ENCODE assay signal across 21 cellular contexts in the genomic region with DNA sequence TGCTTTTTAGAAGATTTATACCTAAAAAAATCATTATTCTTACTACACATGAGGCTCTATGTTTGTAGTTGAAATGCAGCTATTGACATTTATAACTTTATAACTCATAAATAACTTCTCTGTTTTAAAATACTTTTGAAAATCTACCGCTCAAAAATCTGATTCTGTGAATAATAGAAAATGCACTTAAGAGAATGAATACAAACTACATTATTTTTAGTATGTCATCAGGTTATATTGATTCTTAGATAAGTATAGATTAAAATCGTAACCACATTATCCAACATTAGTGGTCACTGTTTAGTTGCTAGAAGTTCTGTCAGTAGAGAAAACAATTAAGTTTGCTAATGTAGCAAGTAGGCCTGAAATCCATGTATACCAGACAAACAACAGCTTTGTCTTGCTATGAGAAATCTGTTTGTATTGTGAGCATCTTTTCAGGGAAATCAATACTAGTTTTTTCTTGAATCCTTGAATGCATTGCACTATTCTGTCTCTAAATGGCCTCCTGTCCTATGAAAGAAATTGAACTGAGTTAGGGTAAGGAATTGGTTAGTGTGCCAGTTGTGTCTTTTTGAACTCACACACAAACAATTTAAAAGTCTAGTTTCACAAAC.
"Had no signal": no experiment of that assay in that cellular context is flagged by ENCODE, and none has a peak within 500 bp of the region (broad histone marks: within the 10 kb centered on the region; RNA-seq: fewer than 3 reads in every experiment).

No MANE protein-coding gene starts in this region.

- H3K27me3 Mint-ChIP-seq: naive B cell had no signal

- H3K27ac Mint-ChIP-seq: naive B cell; nephron progenitor cell; stimulated activated effector memory CD8-positive, alpha-beta T cell treated with anti-CD3 and anti-CD28 coated beads, Interleukin-12 subunit alpha, Interleukin-12 subunit beta, amount 100 ng/mL, for 72 hours had no signal

- H3K9me3 ChIP-seq: gastroesophageal sphincter, left ventricle myocardium inferior, lower lobe of right lung, right atrium auricular region, tibial artery, upper lobe of left lung, uterus had no signal

- H3K4me1 ChIP-seq: gastroesophageal sphincter, lower lobe of right lung, right atrium auricular region, tibial artery, upper lobe of left lung, uterus had no signal

- DNase-seq: effector memory CD4-positive, alpha-beta T cell; glutamatergic neuron; islet precursor cell; left cardiac atrium; left ventricle myocardium inferior; lower lobe of right lung; mesendoderm; naive B cell; nephron progenitor cell; small intestine; stimulated activated CD4-positive, alpha-beta T cell treated with anti-CD3 and anti-CD28 coated beads, Interleukin-12 subunit alpha, Interleukin-12 subunit beta, amount 100 ng/mL, for 4 hours; stimulated activated CD4-positive, alpha-beta T cell treated with anti-CD3 and anti-CD28 coated beads, Interleukin-2, amount 100 ng/mL, for 48 hours; stimulated activated CD8-positive, alpha-beta memory T cell treated with anti-CD3 and anti-CD28 coated beads, Interleukin-4, amount 100 ng/mL, for 48 hours; stimulated activated naive CD8-positive, alpha-beta T cell treated with anti-CD3 and anti-CD28 coated beads, Interleukin-15, Interleukin-2, amounts not matched to agents 100 U/mL and 50 U/mL, for 24 hours; tibial artery; upper lobe of left lung; uterus had no signal

- H3K36me3 Mint-ChIP-seq: naive B cell; stimulated activated effector memory CD8-positive, alpha-beta T cell treated with anti-CD3 and anti-CD28 coated beads, Interleukin-12 subunit alpha, Interleukin-12 subunit beta, amount 100 ng/mL, for 72 hours had no signal

- H3K4me3 Mint-ChIP-seq: naive B cell; nephron progenitor cell; stimulated activated effector memory CD8-positive, alpha-beta T cell treated with anti-CD3 and anti-CD28 coated beads, Interleukin-12 subunit alpha, Interleukin-12 subunit beta, amount 100 ng/mL, for 72 hours had no signal

- H3K36me3 ChIP-seq: gastroesophageal sphincter, left ventricle myocardium inferior, lower lobe of right lung, right atrium auricular region, tibial artery, upper lobe of left lung, uterus had no signal

- H3K4me3 ChIP-seq: gastroesophageal sphincter, left ventricle myocardium inferior, lower lobe of right lung, right atrium auricular region, tibial artery, upper lobe of left lung, uterus had no signal

- H3K9me3 Mint-ChIP-seq: naive B cell; nephron progenitor cell; stimulated activated effector memory CD8-positive, alpha-beta T cell treated with anti-CD3 and anti-CD28 coated beads, Interleukin-12 subunit alpha, Interleukin-12 subunit beta, amount 100 ng/mL, for 72 hours had no signal

- H3K27ac ChIP-seq: gastroesophageal sphincter, left ventricle myocardium inferior, lower lobe of right lung, right atrium auricular region, tibial artery, upper lobe of left lung, uterus had no signal

- FAIRE-seq: endometrium, small intestine had no signal

- H3K4me1 Mint-ChIP-seq: stimulated activated effector memory CD8-positive, alpha-beta T cell treated with anti-CD3 and anti-CD28 coated beads, Interleukin-12 subunit alpha, Interleukin-12 subunit beta, amount 100 ng/mL, for 72 hours had no signal

- H3K27me3 ChIP-seq: gastroesophageal sphincter, right atrium auricular region, tibial artery, upper lobe of left lung, uterus had no signal
